Comparison of ENCODE assay signal across 8 cellular contexts in the genomic region with DNA sequence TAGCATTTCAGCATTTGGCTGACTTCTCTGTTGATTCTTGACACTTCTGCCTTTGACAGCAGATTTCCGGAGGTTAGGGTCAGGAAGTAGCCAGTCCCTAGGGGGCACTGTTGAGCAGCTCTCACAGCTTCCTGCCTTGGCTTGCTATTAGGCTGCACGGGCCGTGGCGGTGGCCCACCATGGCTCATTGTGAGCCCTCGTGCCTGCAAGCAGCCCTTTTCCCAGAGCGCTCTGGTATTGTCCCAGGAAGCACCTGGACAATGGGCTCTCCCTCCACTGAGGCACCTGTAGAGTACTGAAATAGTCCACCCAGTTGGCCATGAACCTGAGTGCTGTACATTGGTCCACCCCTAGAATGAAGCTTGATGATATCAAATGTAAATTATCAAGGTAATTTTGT.
DNase-seq lines count a peak whose midpoint lies in the region; ATAC-seq and TF ChIP-seq lines count a peak whose summit lies in the region.

No MANE protein-coding gene starts in this region.

- peaks cover 2 to 14% of the 10 kb centered on the region in 2 experiments; a peak in 2 of 4 replicates for H3K4me1 ChIP-seq in SK-N-SH (ENCODE audit: control insufficient read depth in 1 of 2, insufficient read depth in 2 of 2, low read depth in 1 of 2, low read length in 1 of 2)

- H3K27ac Mint-ChIP-seq in activated naive CD8-positive, alpha-beta T cell treated with anti-CD3 and anti-CD28 coated beads, Interleukin-2, amount 10 ng/mL, durations not matched to agents 7 days and 5 days = no peak overlapping the region

- H3K79me2 ChIP-seq in SK-N-SH (ENCODE audit: insufficient read depth) = peaks cover 29% of the 10 kb centered on the region; the same call in 1 of the 2 replicates

- no peak overlapping the region for H3K4me2 ChIP-seq in SK-N-SH

- TF ChIP-seq CTCF in AG09309 (IDR thresholded peaks at IDR 0.05; ENCODE audit: control insufficient read depth, insufficient read depth, low read depth, low read length, missing control alignments) (peak; percentile 60), SK-N-SH (IDR thresholded peaks at IDR 0.05) (peak; percentile 67)

- WGBS in SK-N-SH (ENCODE audit: low lambda C conversion rate) = 80% methylated on average over 5 of the region's 6 CpGs

- CTCF ChIA-PET in SK-N-SH (lab: Yijun Ruan, JAX) = interaction anchor here (0.5 to 2.9 kb wide), 26 partner anchors 8 to 533 kb away, joined by 3 to 15 read pairs (median 4); no protein-coding TSS in a partner anchor

- H3K36me3 ChIP-seq in SK-N-SH (replicated peaks in 1 of 2; ENCODE audit: control insufficient read depth in 1 of 2, insufficient read depth in 2 of 2, low read length in 1 of 2) = peaks cover 65 to 66% of the 10 kb centered on the region in 2 experiments

- peaks cover 19% of the 10 kb centered on the region for H3F3A ChIP-seq in SK-N-SH (replicated peaks; ENCODE audit: insufficient read depth)

- H3K4me3 Mint-ChIP-seq in activated naive CD8-positive, alpha-beta T cell treated with anti-CD3 and anti-CD28 coated beads, Interleukin-2, amount 10 ng/mL, durations not matched to agents 7 days and 5 days = no peak overlapping the region

- TF ChIP-seq EP300 in SK-N-SH (IDR thresholded peaks at IDR 0.05; ENCODE audit: borderline replicate concordance in 1 of 2, low read depth in 1 of 2, low read length in 1 of 2) = no peak

- no peak overlapping the region for H3K9ac ChIP-seq in SK-N-SH

- peaks cover 12% of the 10 kb centered on the region for H3K4me1 Mint-ChIP-seq in activated naive CD8-positive, alpha-beta T cell treated with anti-CD3 and anti-CD28 coated beads, Interleukin-2, amount 10 ng/mL, durations not matched to agents 7 days and 5 days

- no peak for DNase-seq in AG09309 (ENCODE audit: low read depth)
- DNase-seq in GM19240 (ENCODE audit: insufficient read length, low spot score) = peak; percentile 11
- DNase-seq in SK-N-SH = peak; percentile 55
- DNase-seq in activated naive CD8-positive, alpha-beta T cell treated with anti-CD3 and anti-CD28 coated beads, Interleukin-2, amount 10 ng/mL, durations not matched to agents 7 days and 5 days = peak; percentile 60
- peak; percentile 86 for DNase-seq in iPS-NIHi7 (ENCODE audit: extremely low spot score)
- DNase-seq in stimulated activated CD4-positive, alpha-beta T cell treated with anti-CD3 and anti-CD28 coated beads, Interleukin-4, amount 100 ng/mL, for 24 hours = peak; percentile 60
- DNase-seq in SW 1271 (lab: John Stamatoyannopoulos, UW) = no peak

- no peak overlapping the region for H3K4me3 ChIP-seq in AG09309 (ENCODE audit: control insufficient read depth, low read depth, low read length)
- no peak overlapping the region for H3K4me3 ChIP-seq in SK-N-SH (ENCODE audit: low read depth in 2 of 2, low read length in 1 of 2)

- H3K27me3 ChIP-seq in SK-N-SH (ENCODE audit: insufficient read depth) = no peaks in the 10 kb centered on the region

- no peak overlapping the region for H3K27ac ChIP-seq in SK-N-SH (ENCODE audit: low read depth in 2 of 2, low read length in 1 of 2)

- H3K9me3 Mint-ChIP-seq in activated naive CD8-positive, alpha-beta T cell treated with anti-CD3 and anti-CD28 coated beads, Interleukin-2, amount 10 ng/mL, durations not matched to agents 7 days and 5 days = no peaks in the 10 kb centered on the region

- TF ChIP-seq RAD21 in SK-N-SH (IDR thresholded peaks at IDR 0.05; ENCODE audit: low read length) = peak; percentile 57

- peaks cover 20% of the 10 kb centered on the region for H3K36me3 Mint-ChIP-seq in activated naive CD8-positive, alpha-beta T cell treated with anti-CD3 and anti-CD28 coated beads, Interleukin-2, amount 10 ng/mL, durations not matched to agents 7 days and 5 days

- H2AFZ ChIP-seq in SK-N-SH (ENCODE audit: low read depth) = no peak overlapping the region

- no peaks in the 10 kb centered on the region for H3K9me3 ChIP-seq in SK-N-SH

- no peaks in the 10 kb centered on the region for H3K27me3 Mint-ChIP-seq in activated naive CD8-positive, alpha-beta T cell treated with anti-CD3 and anti-CD28 coated beads, Interleukin-2, amount 10 ng/mL, durations not matched to agents 7 days and 5 days

- no peaks in the 10 kb centered on the region for H3K9me2 ChIP-seq in SK-N-SH

- ATAC-seq in activated naive CD8-positive, alpha-beta T cell treated with anti-CD3 and anti-CD28 coated beads, Interleukin-2, amount 10 ng/mL, durations not matched to agents 7 days and 5 days (ENCODE audit: low read depth) = peak; percentile 54
- ATAC-seq in HG03342 (IDR thresholded peaks at IDR 0.05; ENCODE audit: unreplicated experiment) = no peak

- H4K20me1 ChIP-seq in SK-N-SH (ENCODE audit: insufficient read depth) = peaks cover 3% of the 10 kb centered on the region; the same call in 1 of the 2 replicates

- POLR2A ChIA-PET in SK-N-SH (lab: Yijun Ruan, JAX) = no interaction called here
- POLR2A ChIA-PET in activated naive CD8-positive, alpha-beta T cell treated with anti-CD3 and anti-CD28 coated beads, Interleukin-2, amount 10 ng/mL, durations not matched to agents 7 days and 5 days (lab: Charles Lee) = no interaction called here

TF ChIP-seq in SK-N-SH, 30 proteins besides CTCF, POLR2A, EP300 and RAD21:
- peak; percentile 9; the same call in 1 of the 2 replicates for TF ChIP-seq SMC3 (IDR thresholded peaks at IDR 0.05; ENCODE audit: low read depth, low read length)
- no peak for TF ChIP-seq JUND (IDR thresholded peaks at IDR 0.05)
- TF ChIP-seq, protein P1, sequence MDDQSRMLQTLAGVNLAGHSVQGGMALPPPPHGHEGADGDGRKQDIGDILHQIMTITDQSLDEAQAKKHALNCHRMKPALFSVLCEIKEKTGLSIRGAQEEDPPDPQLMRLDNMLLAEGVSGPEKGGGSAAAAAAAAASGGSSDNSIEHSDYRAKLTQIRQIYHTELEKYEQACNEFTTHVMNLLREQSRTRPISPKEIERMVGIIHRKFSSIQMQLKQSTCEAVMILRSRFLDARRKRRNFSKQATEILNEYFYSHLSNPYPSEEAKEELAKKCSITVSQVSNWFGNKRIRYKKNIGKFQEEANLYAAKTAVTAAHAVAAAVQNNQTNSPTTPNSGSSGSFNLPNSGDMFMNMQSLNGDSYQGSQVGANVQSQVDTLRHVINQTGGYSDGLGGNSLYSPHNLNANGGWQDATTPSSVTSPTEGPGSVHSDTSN (IDR thresholded peaks at IDR 0.05) = no peak

Comparison
In these comparisons a context has a peak if more than half of its experiments do, and no peak if none do; other contexts are left out.
1. DNase-seq: peak in GM19240 (single experiment), SK-N-SH (single experiment), activated naive CD8-positive, alpha-beta T cell treated with anti-CD3 and anti-CD28 coated beads, Interleukin-2, amount 10 ng/mL, durations not matched to agents 7 days and 5 days (single experiment), iPS-NIHi7 (single experiment) and stimulated activated CD4-positive, alpha-beta T cell treated with anti-CD3 and anti-CD28 coated beads, Interleukin-4, amount 100 ng/mL, for 24 hours (single experiment); none in AG09309 (single experiment) and SW 1271 (0 of 2).